In the genomic region with DNA sequence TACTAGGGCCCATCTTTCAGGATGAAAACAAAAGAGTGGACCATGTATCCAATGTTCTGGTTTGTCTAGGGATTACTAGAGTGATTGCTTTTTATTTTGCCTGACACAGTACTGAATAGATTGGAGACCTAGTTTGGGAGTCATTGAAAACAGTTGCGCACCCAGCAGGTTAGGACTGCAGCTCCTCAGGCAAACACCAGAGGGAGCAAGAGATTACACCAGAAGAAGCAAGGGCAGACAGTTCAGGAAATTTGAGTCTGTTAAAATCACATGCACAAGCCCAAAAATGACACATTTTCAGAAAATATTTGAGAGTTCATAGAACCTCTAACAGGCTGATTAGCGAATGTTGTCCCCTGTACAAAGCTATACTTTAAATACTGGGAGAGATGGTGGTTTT, we compare ENCODE assay signal across 1 cellular context.
TF ChIP-seq lines count a peak whose summit lies in the region.

No MANE protein-coding gene starts in this region.

TF ChIP-seq in IMR-90, 13 proteins besides CTCF, POLR2A, EP300 and RAD21:
- peak; percentile 51 for TF ChIP-seq SMC3 (IDR thresholded peaks at IDR 0.05; ENCODE audit: low read depth, low read length)
- TF ChIP-seq CEBPB (IDR thresholded peaks at IDR 0.05; ENCODE audit: low read depth, low read length), result no peak
- no peak for TF ChIP-seq NFE2L2 (IDR thresholded peaks at IDR 0.05; ENCODE audit: low read depth, low read length)
TF ChIP-seq in IMR-90: peak in this region for 1.
